Comparison of ENCODE assay signal across 8 cellular contexts in genomic region chr3:156605686-156606605, GRCh38. TPM values are rescaled to one million over a fixed set of nuclear protein-coding genes. Genes with fewer than 3 reads are reported as not detected.
DNase-seq lines count a peak whose midpoint lies in the region; ATAC-seq, FAIRE-seq and TF ChIP-seq lines count a peak whose summit lies in the region.

No MANE protein-coding gene starts in this region.

- H3K4me3 ChIP-seq in NB4 (ENCODE audit: low read depth, low read length) (peak overlapping the region; percentile 49), bronchial epithelial cell (ENCODE audit: low read depth, low read length) (peak overlapping the region; percentile 33), skin epidermis (peak overlapping the region in 6 of 7 experiments; percentile 10 to 40 (median 24))

- no peak overlapping the region for H3K27ac Mint-ChIP-seq in stimulated activated naive CD8-positive, alpha-beta T cell treated with anti-CD3 and anti-CD28 coated beads, Interleukin-15, Interleukin-2, amounts not matched to agents 100 ng/mL and 50 ng/mL, for 24 hours

- no peaks in the 10 kb centered on the region for H3K9me3 Mint-ChIP-seq in stimulated activated naive CD8-positive, alpha-beta T cell treated with anti-CD3 and anti-CD28 coated beads, Interleukin-15, Interleukin-2, amounts not matched to agents 100 ng/mL and 50 ng/mL, for 24 hours

- no peak for ATAC-seq in stimulated activated naive CD8-positive, alpha-beta T cell treated with anti-CD3 and anti-CD28 coated beads, Interleukin-15, Interleukin-2, amounts not matched to agents 100 U/mL and 50 U/mL, for 24 hours

- no peak for TF ChIP-seq POLR2A in NB4 (IDR thresholded peaks at IDR 0.05; ENCODE audit: extremely low read depth, insufficient read length)

- H3K36me3 ChIP-seq in bronchial epithelial cell (ENCODE audit: control insufficient read depth, insufficient read depth, low read length), result no peaks in the 10 kb centered on the region

- H3K27ac ChIP-seq in skin epidermis, result peak overlapping the region in 18 of 21 experiments; percentile 12 to 77 (median 62)

- peaks cover 25% of the 10 kb centered on the region for H3K27me3 Mint-ChIP-seq in stimulated activated naive CD8-positive, alpha-beta T cell treated with anti-CD3 and anti-CD28 coated beads, Interleukin-15, Interleukin-2, amounts not matched to agents 100 ng/mL and 50 ng/mL, for 24 hours

- no peaks in the 10 kb centered on the region for H3K36me3 Mint-ChIP-seq in stimulated activated naive CD8-positive, alpha-beta T cell treated with anti-CD3 and anti-CD28 coated beads, Interleukin-15, Interleukin-2, amounts not matched to agents 100 ng/mL and 50 ng/mL, for 24 hours (ENCODE audit: low read depth)

- no peak for FAIRE-seq in bronchial epithelial cell (lab: Jason Lieb, UNC)

- DNase-seq in stimulated activated naive CD8-positive, alpha-beta T cell treated with anti-CD3 and anti-CD28 coated beads, Interleukin-15, Interleukin-2, amounts not matched to agents 100 U/mL and 50 U/mL, for 24 hours, result no peak
- DNase-seq in NB4 (ENCODE audit: low read depth) (peak; percentile 54), bronchial epithelial cell (ENCODE audit: low read depth) (peak; percentile 65), iris pigment epithelial cell (ENCODE audit: low read depth) (peak; percentile 81), cortex of kidney (lab: John Stamatoyannopoulos, UW) (no peak), NCI-H1694 treated with DMSO at 0.1 percent for 48 hours (lab: John Stamatoyannopoulos, UW) (no peak)

- peaks cover 19% of the 10 kb centered on the region for H3K4me1 Mint-ChIP-seq in stimulated activated naive CD8-positive, alpha-beta T cell treated with anti-CD3 and anti-CD28 coated beads, Interleukin-15, Interleukin-2, amounts not matched to agents 100 ng/mL and 50 ng/mL, for 24 hours (ENCODE audit: low read depth)

- TF ChIP-seq CTCF in NB4 (IDR thresholded peaks at IDR 0.05; ENCODE audit: low read depth, low read length), result no peak
- TF ChIP-seq CTCF in bronchial epithelial cell (IDR thresholded peaks at IDR 0.05; ENCODE audit: insufficient read depth, low read length, severe bottlenecking), result no peak

- peak overlapping the region; percentile 76 for H3K4me3 Mint-ChIP-seq in stimulated activated naive CD8-positive, alpha-beta T cell treated with anti-CD3 and anti-CD28 coated beads, Interleukin-15, Interleukin-2, amounts not matched to agents 100 ng/mL and 50 ng/mL, for 24 hours

- H3K27me3 ChIP-seq in bronchial epithelial cell (ENCODE audit: control insufficient read depth, insufficient read depth, low read length), result no peaks in the 10 kb centered on the region

RNA-seq across cellular contexts. Expression of gene SSR3, which starts 51.0 kb away (rescaled TPM):
- 168 and 245 TPM in 2 replicates for total RNA-seq in bronchial epithelial cell

Comparison
In these comparisons a context has a peak if more than half of its experiments do, and no peak if none do; other contexts are left out.
1. DNase-seq: peak in NB4 (single experiment), bronchial epithelial cell (single experiment) and iris pigment epithelial cell (single experiment); none in stimulated activated naive CD8-positive, alpha-beta T cell treated with anti-CD3 and anti-CD28 coated beads, Interleukin-15, Interleukin-2, amounts not matched to agents 100 U/mL and 50 U/mL, for 24 hours (single experiment), cortex of kidney (single experiment) and NCI-H1694 treated with DMSO at 0.1 percent for 48 hours (single experiment).
2. Peak in every context shown above with its lines, with median percentiles within 50 percentile points of each other: H3K4me3 ChIP-seq.